Comparison of ENCODE assay signal across 16 cellular contexts in the genomic region with DNA sequence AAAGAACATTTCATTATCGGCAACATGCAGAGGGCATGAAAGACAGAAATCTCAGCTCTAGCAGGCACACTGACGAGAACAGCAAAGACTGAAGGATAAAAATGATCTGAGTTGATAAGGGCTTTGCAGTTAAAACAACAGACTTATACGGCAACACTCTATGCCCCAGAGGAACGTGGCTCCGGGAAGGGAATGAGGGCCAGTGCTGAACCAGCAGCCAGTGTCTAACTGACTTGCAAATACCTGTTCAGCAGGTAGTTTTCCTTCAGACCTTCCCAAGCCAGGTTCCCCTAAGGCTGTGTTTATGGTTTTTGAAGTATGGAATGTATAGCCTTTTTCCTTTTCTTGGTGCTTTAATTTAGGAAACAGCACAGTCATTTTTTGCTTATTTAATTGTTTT.
"Had no signal": no experiment of that assay in that cellular context is flagged by ENCODE, and none has a peak within 500 bp of the region (broad histone marks: within the 10 kb centered on the region; RNA-seq: fewer than 3 reads in every experiment).

No MANE protein-coding gene starts in this region.

- H3K27me3 ChIP-seq: pancreas had no signal

- H3K4me3 Mint-ChIP-seq: activated CD8-positive, alpha-beta memory T cell treated with anti-CD3 and anti-CD28 coated beads, Interleukin-2, amount 10 ng/mL, durations not matched to agents 7 days and 5 days; activated naive CD8-positive, alpha-beta T cell treated with anti-CD3 and anti-CD28 coated beads for 36 hours; stimulated activated naive CD8-positive, alpha-beta T cell treated with anti-CD3 and anti-CD28 coated beads, Interleukin-15, amount 100 ng/mL, for 72 hours; T-helper 17 cell had no signal

- H3K27me3 Mint-ChIP-seq: activated CD8-positive, alpha-beta memory T cell treated with anti-CD3 and anti-CD28 coated beads, Interleukin-2, amount 10 ng/mL, durations not matched to agents 7 days and 5 days; activated naive CD8-positive, alpha-beta T cell treated with anti-CD3 and anti-CD28 coated beads for 36 hours; stimulated activated naive CD8-positive, alpha-beta T cell treated with anti-CD3 and anti-CD28 coated beads, Interleukin-15, amount 100 ng/mL, for 72 hours; T-helper 17 cell had no signal

- H3K9me3 ChIP-seq: pancreas, thoracic aorta had no signal

- H3K27ac Mint-ChIP-seq: activated CD8-positive, alpha-beta memory T cell treated with anti-CD3 and anti-CD28 coated beads, Interleukin-2, amount 10 ng/mL, durations not matched to agents 7 days and 5 days; activated naive CD8-positive, alpha-beta T cell treated with anti-CD3 and anti-CD28 coated beads for 36 hours; stimulated activated naive CD8-positive, alpha-beta T cell treated with anti-CD3 and anti-CD28 coated beads, Interleukin-15, amount 100 ng/mL, for 72 hours; T-helper 17 cell had no signal

- H3K4me1 Mint-ChIP-seq: activated CD8-positive, alpha-beta memory T cell treated with anti-CD3 and anti-CD28 coated beads, Interleukin-2, amount 10 ng/mL, durations not matched to agents 7 days and 5 days; activated naive CD8-positive, alpha-beta T cell treated with anti-CD3 and anti-CD28 coated beads for 36 hours; stimulated activated naive CD8-positive, alpha-beta T cell treated with anti-CD3 and anti-CD28 coated beads, Interleukin-15, amount 100 ng/mL, for 72 hours; T-helper 17 cell had no signal

- ATAC-seq: activated CD4-positive, CD25-positive, alpha-beta regulatory T cell treated with anti-CD3 and anti-CD28 coated beads, Interleukin-2, amount 50 U/mL, for 24 hours; activated CD8-positive, alpha-beta memory T cell treated with anti-CD3 and anti-CD28 coated beads, Interleukin-2, amount 10 ng/mL, durations not matched to agents 7 days and 5 days; esophagus mucosa; left ventricle myocardium superior; pancreas; stimulated activated naive CD8-positive, alpha-beta T cell treated with anti-CD3 and anti-CD28 coated beads, Interleukin-15, amount 100 ng/mL, for 72 hours; T-helper 17 cell had no signal

- H3K4me3 ChIP-seq: pancreas, thoracic aorta had no signal

- H3K36me3 Mint-ChIP-seq: activated CD8-positive, alpha-beta memory T cell treated with anti-CD3 and anti-CD28 coated beads, Interleukin-2, amount 10 ng/mL, durations not matched to agents 7 days and 5 days; activated naive CD8-positive, alpha-beta T cell treated with anti-CD3 and anti-CD28 coated beads for 36 hours had no signal

- FAIRE-seq: kidney, pancreas, TTC549 had no signal

- DNase-seq: activated CD4-positive, alpha-beta T cell treated with anti-CD3 and anti-CD28 coated beads, Interleukin-2, amount 50 U/mL, for 4 hours; activated CD8-positive, alpha-beta memory T cell treated with anti-CD3 and anti-CD28 coated beads, Interleukin-2, amount 10 ng/mL, durations not matched to agents 7 days and 5 days; activated gamma-delta T cell treated with Interleukin-2 at 50 U/mL for 16 hours; activated naive CD8-positive, alpha-beta T cell treated with anti-CD3 and anti-CD28 coated beads for 36 hours; activated T-cell treated with anti-CD3 and anti-CD28 coated beads, Interleukin-2, amount 50 U/mL, for 48 hours; kidney; left ventricle myocardium superior; pancreas; retina; stimulated activated CD4-positive, alpha-beta T cell treated with anti-CD3 and anti-CD28 coated beads, Interleukin-4, amount 100 ng/mL, for 4 hours; stimulated activated naive CD8-positive, alpha-beta T cell treated with anti-CD3 and anti-CD28 coated beads, Interleukin-15, amount 100 ng/mL, for 72 hours; T-helper 17 cell had no signal

- H3K36me3 ChIP-seq: pancreas, thoracic aorta had no signal

- H3K27ac ChIP-seq: pancreas, thoracic aorta had no signal
